Comparison of ENCODE assay signal across 1 cellular context in genomic region chr10:68088744-68089143, GRCh38.
TF ChIP-seq lines count a peak whose summit lies in the region.

No MANE protein-coding gene starts in this region.

TF ChIP-seq in SK-N-SH, 30 proteins besides CTCF, POLR2A, EP300 and RAD21 (continued from another document):
- TF ChIP-seq USF1 (IDR thresholded peaks at IDR 0.05; ENCODE audit: borderline replicate concordance, low read depth), result no peak
- no peak for TF ChIP-seq ZBTB33 (IDR thresholded peaks at IDR 0.05; ENCODE audit: borderline replicate concordance, low read depth)
- no peak for TF ChIP-seq TCF12 (IDR thresholded peaks at IDR 0.05)
- no peak for TF ChIP-seq GABPA (IDR thresholded peaks at IDR 0.05; ENCODE audit: low read depth)
- no peak for TF ChIP-seq REST (IDR thresholded peaks at IDR 0.05; ENCODE audit: low read depth, low read length)
- TF ChIP-seq TEAD4 (IDR thresholded peaks at IDR 0.05; ENCODE audit: borderline replicate concordance, insufficient read depth), result no peak
- no peak for TF ChIP-seq CHD2 (IDR thresholded peaks at IDR 0.05; ENCODE audit: low read length, partially characterized antibody)
